8 cellular contexts compared by ENCODE assay signal in the genomic region with DNA sequence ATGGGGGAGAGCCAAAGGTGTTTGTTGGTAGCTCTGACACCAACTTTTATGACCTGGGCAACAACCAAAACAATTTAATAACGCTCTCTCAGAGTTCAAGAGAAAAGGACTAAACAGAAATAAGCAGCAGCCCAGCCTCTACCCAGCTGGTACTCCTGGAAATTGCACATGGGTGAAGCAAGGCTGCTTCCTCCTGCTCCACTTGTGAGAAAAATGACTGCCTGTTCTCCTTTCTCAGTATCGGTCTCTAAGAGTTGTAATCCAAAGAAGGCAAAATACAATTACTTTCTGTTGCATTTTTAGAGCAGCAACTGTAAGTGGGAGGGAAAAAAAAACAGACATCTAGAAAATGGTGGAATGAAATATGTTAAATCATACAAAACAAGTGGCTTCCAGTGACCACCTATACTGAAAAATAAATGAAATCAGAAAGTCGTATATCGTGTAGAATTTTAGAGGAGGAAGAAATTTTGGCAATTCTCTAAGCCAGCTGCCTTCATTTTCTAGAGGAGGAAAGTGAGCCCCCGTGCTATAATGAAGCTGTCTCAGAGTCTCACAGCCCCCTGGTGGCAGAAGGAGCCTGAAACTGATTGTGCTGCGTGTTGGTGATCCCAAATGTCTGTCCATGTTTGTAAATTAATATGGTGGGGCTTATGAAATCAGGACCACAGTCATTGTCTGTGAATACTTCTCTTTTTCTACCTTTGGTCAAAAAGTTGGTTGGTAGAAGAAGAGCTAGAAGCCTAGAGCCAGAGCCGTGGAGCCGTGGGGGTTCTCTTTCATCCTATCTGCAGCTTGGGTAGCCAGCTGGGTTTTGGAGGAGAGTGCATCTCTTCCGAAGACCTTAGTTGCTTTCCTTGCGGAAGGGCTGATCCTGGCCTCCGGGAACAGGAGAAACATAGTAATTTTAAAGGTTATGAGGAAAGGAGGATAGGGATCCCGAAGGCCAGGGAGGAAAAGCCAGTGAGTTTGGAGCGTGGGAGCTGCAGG.
DNase-seq lines count a peak whose midpoint lies in the region; ATAC-seq and TF ChIP-seq lines count a peak whose summit lies in the region.

No MANE protein-coding gene starts in this region.

- H3K27ac ChIP-seq in layer of hippocampus (ENCODE audit: low read depth, low read length) (peak overlapping the region; percentile 54), thoracic aorta (no peak overlapping the region)

- no peak for ATAC-seq in thoracic aorta (ENCODE audit: insufficient number of reproducible peaks, low FRiP score, low read depth)

- DNase-seq in activated CD8-positive, alpha-beta memory T cell treated with anti-CD3 and anti-CD28 coated beads, Interleukin-2, amount 50 U/mL, for 24 hours (ENCODE audit: extremely low read depth), result peak; percentile 3
- no peak for DNase-seq in activated CD8-positive, alpha-beta memory T cell treated with anti-CD3 and anti-CD28 coated beads, Interleukin-2, amount 50 U/mL, for 48 hours
- DNase-seq in HCEC 1CT (peak; percentile 7), NCI-H146 (lab: John Stamatoyannopoulos, UW) (peak; percentile 33), astrocyte of the cerebellum (ENCODE audit: low read depth) (no peak), thoracic aorta (ENCODE audit: low spot score) (peak; percentile 11), H4 (ENCODE audit: low spot score) (no peak)

- H3K4me3 ChIP-seq in astrocyte of the cerebellum (ENCODE audit: low read depth, low read length) (no peak overlapping the region), thoracic aorta (no peak overlapping the region)

- H3K9me3 ChIP-seq in thoracic aorta, result no peaks in the 10 kb centered on the region

- H3K27me3 ChIP-seq in layer of hippocampus (ENCODE audit: control insufficient read depth, insufficient read depth, low read length), result no peaks in the 10 kb centered on the region
- H3K27me3 ChIP-seq in thoracic aorta (replicated peaks; ENCODE audit: insufficient read depth), result no peaks in the 10 kb centered on the region

- H3K36me3 ChIP-seq in thoracic aorta, result no peaks in the 10 kb centered on the region

- in situ Hi-C loops in astrocyte of the cerebellum (cut with HindIII; ENCODE audit: low sequenced_read_pairs), result loop anchor here (5.0 kb wide), 1 partner anchor 38 kb away; no protein-coding TSS in a partner anchor

- TF ChIP-seq CTCF in astrocyte of the cerebellum (IDR thresholded peaks at IDR 0.05; ENCODE audit: low read depth, low read length, missing control alignments) (peak; percentile 53), thoracic aorta (IDR thresholded peaks at IDR 0.05) (peak; percentile 72)

- H3K4me1 ChIP-seq in thoracic aorta (ENCODE audit: control insufficient read depth in 1 of 2, low read depth in 2 of 2), result peaks cover 7 to 45% of the 10 kb centered on the region in 2 donors

Comparison
In these comparisons a context has a peak if more than half of its experiments do, and no peak if none do; other contexts are left out.
1. DNase-seq: peak in activated CD8-positive, alpha-beta memory T cell treated with anti-CD3 and anti-CD28 coated beads, Interleukin-2, amount 50 U/mL, for 24 hours (single experiment), HCEC 1CT (single experiment), NCI-H146 (single experiment) and thoracic aorta (single experiment); none in activated CD8-positive, alpha-beta memory T cell treated with anti-CD3 and anti-CD28 coated beads, Interleukin-2, amount 50 U/mL, for 48 hours (single experiment), astrocyte of the cerebellum (single experiment) and H4 (single experiment).